ENCODE assay signal across 8 cellular contexts in the genomic region with DNA sequence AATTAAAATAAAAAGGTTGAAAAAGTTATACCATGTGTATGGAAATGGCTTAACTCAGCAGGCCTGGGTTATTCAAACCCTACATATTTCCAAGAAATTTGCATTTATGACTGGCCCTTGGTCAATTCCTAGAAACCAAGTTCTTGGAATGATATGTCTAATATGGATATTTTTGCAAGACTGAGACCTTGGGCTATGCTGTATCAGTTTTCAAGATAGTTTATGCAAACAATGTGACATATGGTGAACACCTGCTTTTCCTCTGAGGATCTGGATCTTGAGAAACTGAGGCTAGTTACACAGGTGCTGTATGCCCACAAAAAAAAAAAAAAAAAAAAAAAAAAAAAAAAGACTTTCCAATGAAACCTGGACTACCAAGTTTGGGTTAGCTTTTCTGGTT.
"Had no signal": no experiment of that assay in that cellular context is flagged by ENCODE, and none has a peak within 500 bp of the region (broad histone marks: within the 10 kb centered on the region; RNA-seq: fewer than 3 reads in every experiment).

No MANE protein-coding gene starts in this region.

- FAIRE-seq: H1, H54, HTR-8/SVneo, K562 had no signal

- H3K4me3 ChIP-seq: GM23338, K562 had no signal

- H3K4me1 Mint-ChIP-seq: GM23338, H9 had no signal

- ATAC-seq: GM23338, K562 had no signal

- H3K27ac Mint-ChIP-seq: GM23338, H9 had no signal

- DNase-seq: H9, HCEC 1CT, IMR-90 had no signal

- H3K4me3 Mint-ChIP-seq: GM23338, H9 had no signal
